8 cellular contexts compared by ENCODE assay signal in the genomic region with DNA sequence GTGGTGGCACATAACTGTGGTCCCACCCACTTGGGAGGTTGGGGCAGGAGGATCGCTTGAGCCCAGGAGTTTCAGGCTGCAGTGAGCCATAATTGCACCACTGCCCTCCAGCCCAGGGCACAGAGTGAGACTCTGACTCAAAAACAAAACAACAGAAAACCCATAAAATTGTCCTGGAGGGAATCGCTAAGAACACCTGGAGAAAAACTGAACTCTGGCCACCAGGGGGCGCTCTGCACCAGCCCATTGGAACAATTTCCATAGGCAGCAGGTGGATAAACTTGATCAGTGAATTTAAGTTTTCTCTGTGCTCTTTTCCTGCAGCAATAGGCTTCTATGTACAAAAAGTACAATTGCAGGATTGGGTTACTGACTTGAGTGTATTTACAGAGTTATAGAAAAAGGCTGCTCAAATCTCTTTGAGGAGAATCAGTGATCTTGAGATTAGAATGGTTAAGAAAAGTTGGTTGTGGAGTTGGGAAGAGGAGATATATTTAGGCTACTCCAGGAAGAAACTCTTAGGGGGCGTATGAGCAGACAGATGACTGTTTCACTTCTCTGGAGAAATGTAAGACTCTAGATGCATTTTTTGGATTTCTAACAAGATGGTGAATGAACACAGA.
A peak's percentile ranks its signal among the peaks of the same experiment; 100 is the strongest.
DNase-seq lines count a peak whose midpoint lies in the region; ATAC-seq lines count a peak whose summit lies in the region.

No MANE protein-coding gene starts in this region.

- no peaks in the 10 kb centered on the region for H3K9me3 Mint-ChIP-seq in activated CD8-positive, alpha-beta T cell treated with anti-CD3 and anti-CD28 coated beads, Interleukin-2, amount 10 ng/mL, durations not matched to agents 7 days and 5 days (ENCODE audit: insufficient read depth)

- H3K36me3 ChIP-seq in H7 (replicated peaks; ENCODE audit: control insufficient read depth, insufficient read depth, low read length) = no peaks in the 10 kb centered on the region

- no peak overlapping the region for H3K4me3 Mint-ChIP-seq in activated CD8-positive, alpha-beta T cell treated with anti-CD3 and anti-CD28 coated beads, Interleukin-2, amount 10 ng/mL, durations not matched to agents 7 days and 5 days

- DNase-seq in Ammon's horn (ENCODE audit: low spot score) = peak; percentile 58
- peak; percentile 59 for DNase-seq in H7
- peak; percentile 65 for DNase-seq in NCI-H69 (lab: John Stamatoyannopoulos, UW)
- DNase-seq in activated CD8-positive, alpha-beta T cell treated with anti-CD3 and anti-CD28 coated beads, Interleukin-2, amount 10 ng/mL, durations not matched to agents 7 days and 5 days = peak; percentile 68
- DNase-seq in epidermal melanocyte (ENCODE audit: insufficient read length, low spot score) = peak; percentile 31
- DNase-seq in myocyte (ENCODE audit: low read depth) = peak; percentile 72
- DNase-seq in stimulated activated CD8-positive, alpha-beta memory T cell treated with anti-CD3 and anti-CD28 coated beads, Interleukin-7, amount 100 ng/mL, for 4 hours (ENCODE audit: low read depth in 2 of 2) = peak; percentile 23 to 31

- no peaks in the 10 kb centered on the region for H3K36me3 Mint-ChIP-seq in activated CD8-positive, alpha-beta T cell treated with anti-CD3 and anti-CD28 coated beads, Interleukin-2, amount 10 ng/mL, durations not matched to agents 7 days and 5 days (ENCODE audit: low read depth)

- no peak overlapping the region for H3K27ac Mint-ChIP-seq in activated CD8-positive, alpha-beta T cell treated with anti-CD3 and anti-CD28 coated beads, Interleukin-2, amount 10 ng/mL, durations not matched to agents 7 days and 5 days

- no peaks in the 10 kb centered on the region for H3K27me3 Mint-ChIP-seq in activated CD8-positive, alpha-beta T cell treated with anti-CD3 and anti-CD28 coated beads, Interleukin-2, amount 10 ng/mL, durations not matched to agents 7 days and 5 days (ENCODE audit: low read depth)

- no peak overlapping the region for H3K4me3 ChIP-seq in H7 (ENCODE audit: insufficient read depth, low read depth, low read length)

- no peaks in the 10 kb centered on the region for H3K4me1 Mint-ChIP-seq in activated CD8-positive, alpha-beta T cell treated with anti-CD3 and anti-CD28 coated beads, Interleukin-2, amount 10 ng/mL, durations not matched to agents 7 days and 5 days (ENCODE audit: low read depth)

- CTCF ChIA-PET in activated CD8-positive, alpha-beta T cell treated with anti-CD3 and anti-CD28 coated beads, Interleukin-2, amount 10 ng/mL, durations not matched to agents 7 days and 5 days (lab: Charles Lee) = interaction anchor here (0.9 to 1.0 kb wide), 2 partner anchors 876 to 881 kb away, joined by 3 read pairs; no protein-coding TSS in a partner anchor

- ATAC-seq in activated CD8-positive, alpha-beta T cell treated with anti-CD3 and anti-CD28 coated beads, Interleukin-2, amount 10 ng/mL, durations not matched to agents 7 days and 5 days = no peak
- no peak for ATAC-seq in HG03095 (IDR thresholded peaks at IDR 0.05; ENCODE audit: unreplicated experiment)

- H3K27me3 ChIP-seq in H7 (ENCODE audit: control insufficient read depth, insufficient read depth, low read length) = no peaks in the 10 kb centered on the region

- POLR2A ChIA-PET in activated CD8-positive, alpha-beta T cell treated with anti-CD3 and anti-CD28 coated beads, Interleukin-2, amount 10 ng/mL, durations not matched to agents 7 days and 5 days (lab: Charles Lee) = no interaction called here
